In genomic region chr20:2509468-2509781, GRCh38 we compare ENCODE assay signal across 8 cellular contexts. TPM values are rescaled to one million over a fixed set of nuclear protein-coding genes. Genes with fewer than 3 reads are reported as not detected.
DNase-seq lines count a peak whose midpoint lies in the region; ATAC-seq and TF ChIP-seq lines count a peak whose summit lies in the region.

No MANE protein-coding gene starts in this region.

- no peaks in the 10 kb centered on the region for H3K9me3 ChIP-seq in T-helper 17 cell (ENCODE audit: control insufficient read depth, low read length, poor library complexity, severe bottlenecking)
- no peaks in the 10 kb centered on the region for H3K9me3 ChIP-seq in sigmoid colon

- peak overlapping the region; percentile 81 to 88 (median 86) for H3K27ac ChIP-seq in sigmoid colon

- 69 to 78% methylated on average over 9 of the region's 9 CpGs for WGBS in sigmoid colon, 2 donors

- H3K4me3 Mint-ChIP-seq in T-helper 17 cell = peak overlapping the region; percentile 100

- H3K36me3 ChIP-seq in sigmoid colon = no peaks in the 10 kb centered on the region

- ATAC-seq in T-helper 17 cell = no peak
- ATAC-seq in HG02623 (IDR thresholded peaks at IDR 0.05; ENCODE audit: unreplicated experiment) = no peak
- no peak for ATAC-seq in GM18868 (IDR thresholded peaks at IDR 0.05; ENCODE audit: unreplicated experiment)

- TF ChIP-seq POLR2A in sigmoid colon (IDR thresholded peaks at IDR 0.05) = no peak

- TF ChIP-seq CTCF in GM12865 (IDR thresholded peaks at IDR 0.05; ENCODE audit: insufficient read depth, low read depth, low read length, missing control alignments) = no peak
- TF ChIP-seq CTCF in foreskin fibroblast (IDR thresholded peaks at IDR 0.05; ENCODE audit: low read depth, low read length) = no peak
- TF ChIP-seq CTCF in sigmoid colon (IDR thresholded peaks at IDR 0.05) = no peak

- no peak for DNase-seq in GM12865 (ENCODE audit: low read depth)
- DNase-seq in T-helper 17 cell = no peak
- no peak for DNase-seq in foreskin fibroblast
- DNase-seq in sigmoid colon = no peak
- no peak for DNase-seq in NCI-H1105 (lab: John Stamatoyannopoulos, UW)
- DNase-seq in AG08395 (ENCODE audit: low spot score) = no peak

- H3K4me3 ChIP-seq in GM12865 (ENCODE audit: low read depth, low read length) (peak overlapping the region; percentile 98), foreskin fibroblast (ENCODE audit: low read depth in 1 of 2, low read length in 2 of 2) (peak overlapping the region; percentile 96 to 97), sigmoid colon (peak overlapping the region; percentile 73 to 96 (median 86))

- H3K4me1 Mint-ChIP-seq in T-helper 17 cell = peaks cover 12% of the 10 kb centered on the region

- intact Hi-C loops in sigmoid colon (cut with DNase I) = loop anchor here (5.0 kb wide), 1 partner anchor 143 kb away; the partner anchor contains the start of gene NOP56

- peaks cover 0 to 21% (median 14%) of the 10 kb centered on the region in 4 donors for H3K4me1 ChIP-seq in sigmoid colon

- peaks cover 3% of the 10 kb centered on the region for H3K36me3 Mint-ChIP-seq in T-helper 17 cell (ENCODE audit: low read depth)

- no peak for TF ChIP-seq EP300 in sigmoid colon (IDR thresholded peaks at IDR 0.05)

- H3K27me3 ChIP-seq in sigmoid colon = no peaks in the 10 kb centered on the region

- peak overlapping the region; percentile 98 for H3K27ac Mint-ChIP-seq in T-helper 17 cell

- H3K27me3 Mint-ChIP-seq in T-helper 17 cell = peaks cover 26% of the 10 kb centered on the region

RNA-seq across cellular contexts. Expression of gene ZNF343, which starts 0.7 kb away (rescaled TPM):
- total RNA-seq in T-helper 17 cell = 1 to 10 TPM; 4.9 to 6.1 TPM
- total RNA-seq in sigmoid colon = 10 to 100 TPM; 10.7 to 16.3 (median 11.8) TPM
- polyA plus RNA-seq in sigmoid colon = 1 to 10 TPM; 3.0 to 5.6 (median 4.2) TPM

RNA-seq across cellular contexts. Expression of gene TMC2, which starts 26.9 kb away (rescaled TPM):
- total RNA-seq in T-helper 17 cell = not detected
- under 1 TPM in 1 of 4 donors, not detected in 3; 0.28 TPM for total RNA-seq in sigmoid colon
- under 1 TPM in 2 of 3 donors, not detected in 1; 0.19 to 0.60 TPM for polyA plus RNA-seq in sigmoid colon

RNA-seq across cellular contexts. Expression of gene SNRPB, which starts 38.8 kb away (rescaled TPM):
- total RNA-seq in T-helper 17 cell (100 to 1,000 TPM; 136 to 140 TPM), sigmoid colon (100 to 1,000 TPM in 3 of 4 donors, 10 to 100 TPM in 1; 80.0 to 165 (median 142) TPM)
- 100 to 1,000 TPM; 156 to 275 (median 177) TPM for polyA plus RNA-seq in sigmoid colon
